Comparison of ENCODE assay signal across 33 cellular contexts in genomic region chr9:9231946-9232345, GRCh38.
"Had no signal": no experiment of that assay in that cellular context is flagged by ENCODE, and none has a peak within 500 bp of the region (broad histone marks: within the 10 kb centered on the region; RNA-seq: fewer than 3 reads in every experiment).

No MANE protein-coding gene starts in this region.

- H3K4me1 ChIP-seq: adrenal gland, body of pancreas, breast epithelium had no signal

- H3K36me3 ChIP-seq: adrenal gland, brain microvascular endothelial cell, breast epithelium had no signal

- H3K9me3 ChIP-seq: adrenal gland, body of pancreas had no signal

- FAIRE-seq: astrocyte, TTC549 had no signal

- DNase-seq: activated B cell treated with CpG ODN at 0.5 μM for 24 hours; activated CD4-positive, alpha-beta memory T cell treated with anti-CD3 and anti-CD28 coated beads for 36 hours; activated CD4-positive, alpha-beta T cell treated with anti-CD3 and anti-CD28 coated beads for 4 hours; activated CD4-positive, alpha-beta T cell treated with anti-CD3 and anti-CD28 coated beads, Interleukin-2, amount 10 ng/mL, durations not matched to agents 24 days and 14 days; activated CD4-positive, alpha-beta T cell treated with anti-CD3 and anti-CD28 coated beads, Interleukin-2, amount 50 U/mL, for 1 hour; activated CD4-positive, alpha-beta T cell treated with anti-CD3 and anti-CD28 coated beads, Interleukin-2, amount 50 U/mL, for 4 hours; activated CD4-positive, CD25-positive, alpha-beta regulatory T cell treated with anti-CD3 and anti-CD28 coated beads, Interleukin-2, amount 50 U/mL, for 72 hours; activated CD8-positive, alpha-beta memory T cell treated with anti-CD3 and anti-CD28 coated beads, Interleukin-2, amount 50 U/mL, for 4 hours; activated CD8-positive, alpha-beta T cell treated with anti-CD3 and anti-CD28 coated beads for 36 hours; activated effector memory CD4-positive, alpha-beta T cell treated with anti-CD3 and anti-CD28 coated beads, Interleukin-2, amount 50 U/mL, for 16 hours; activated gamma-delta T cell treated with Interleukin-2 at 50 U/mL for 16 hours; activated naive CD4-positive, alpha-beta T cell; activated naive CD4-positive, alpha-beta T cell treated with anti-CD3 and anti-CD28 coated beads for 36 hours; activated naive CD4-positive, alpha-beta T cell treated with anti-CD3 and anti-CD28 coated beads, Interleukin-2, amount 50 U/mL, for 16 hours; activated naive CD8-positive, alpha-beta T cell treated with anti-CD3 and anti-CD28 coated beads for 36 hours; activated T-cell treated with anti-CD3 and anti-CD28 coated beads for 4 hours; activated T-cell treated with anti-CD3 and anti-CD28 coated beads, Interleukin-2, amount 50 U/mL, for 1 hour; activated T-cell treated with anti-CD3 and anti-CD28 coated beads, Interleukin-2, amount 50 U/mL, for 4 hours; activated T-cell treated with anti-CD3 and anti-CD28 coated beads, Interleukin-2, amount 50 U/mL, for 72 hours; adrenal gland; amniotic stem cell; aorta; body of pancreas; brain microvascular endothelial cell; central memory CD4-positive, alpha-beta T cell; T-helper 2 cell; T-helper 9 cell had no signal

- ATAC-seq: activated CD8-positive, alpha-beta T cell treated with anti-CD3 and anti-CD28 coated beads for 36 hours; activated naive CD4-positive, alpha-beta T cell treated with anti-CD3 and anti-CD28 coated beads, Interleukin-2, amount 50 U/mL, for 72 hours; activated T-cell treated with anti-CD3 and anti-CD28 coated beads, Interleukin-2, amount 50 U/mL, for 4 hours; activated T-cell treated with anti-CD3 and anti-CD28 coated beads, Interleukin-2, amount 50 U/mL, for 72 hours; activated T-helper 17 cell treated with anti-CD3 and anti-CD28 coated beads, Interleukin-2, amount 50 U/mL, for 72 hours; body of pancreas had no signal

- H3K27ac ChIP-seq: adrenal gland, body of pancreas, brain microvascular endothelial cell, breast epithelium, VCaP had no signal

- H3K4me3 ChIP-seq: adrenal gland, body of pancreas, breast epithelium had no signal

- H3K27me3 ChIP-seq: adrenal gland, body of pancreas, brain microvascular endothelial cell, breast epithelium had no signal
